8 cellular contexts compared by ENCODE assay signal in genomic region chr20:31720486-31721407, GRCh38. TPM values are rescaled to one million over a fixed set of nuclear protein-coding genes. Genes with fewer than 3 reads are reported as not detected.
DNase-seq lines count a peak whose midpoint lies in the region; ATAC-seq and TF ChIP-seq lines count a peak whose summit lies in the region.

No MANE protein-coding gene starts in this region.

- no peak for ATAC-seq in sciatic nerve

- H3K4me3 ChIP-seq in ACC112 (ENCODE audit: low read depth, low read length) = peak overlapping the region; percentile 93

- peaks cover 52% of the 10 kb centered on the region for H3K36me3 ChIP-seq in ACC112 (ENCODE audit: insufficient read depth, low read length)

- intact Hi-C loops in sciatic nerve (cut with DNase I) = loop anchor here (2.0 kb wide), 1 partner anchor 60 kb away; no protein-coding TSS in a partner anchor

- TF ChIP-seq POLR2A in GM18526 (IDR thresholded peaks at IDR 0.05; ENCODE audit: extremely low read depth, insufficient read length) = peak; percentile 14

- no peak overlapping the region for H2AFZ ChIP-seq in ACC112 (ENCODE audit: low read length, unreplicated experiment)

- peaks cover 41% of the 10 kb centered on the region for H3K4me1 ChIP-seq in ACC112 (ENCODE audit: control insufficient read depth, insufficient read depth, low read length, unreplicated experiment)

- peak; percentile 60 for DNase-seq in activated CD8-positive, alpha-beta memory T cell treated with anti-CD3 and anti-CD28 coated beads, Interleukin-2, amount 50 U/mL, for 48 hours
- DNase-seq in germinal center (ENCODE audit: low spot score) (peak; percentile 56), sciatic nerve (ENCODE audit: low spot score) (peak; percentile 12), D341Med (ENCODE audit: low spot score) (no peak), mucosa of gallbladder (ENCODE audit: low spot score) (no peak), NCI-H1092 treated with DMSO at 0.1 percent for 48 hours (lab: John Stamatoyannopoulos, UW) (no peak)

- peak overlapping the region; percentile 88 for H3K27ac ChIP-seq in ACC112 (ENCODE audit: low read depth, low read length)

- no peaks in the 10 kb centered on the region for H3K27me3 ChIP-seq in ACC112 (ENCODE audit: insufficient read depth, low read length)

- peaks cover 75% of the 10 kb centered on the region for H3K79me2 ChIP-seq in ACC112 (ENCODE audit: control insufficient read depth, insufficient read depth, low read length, unreplicated experiment)

RNA-seq across cellular contexts. Expression of gene BCL2L1, which starts 1.9 kb away (rescaled TPM):
- total RNA-seq in sciatic nerve (112 TPM), mucosa of gallbladder (191 TPM)

RNA-seq across cellular contexts. Expression of gene TPX2, which starts 18.3 kb away (rescaled TPM):
- total RNA-seq in sciatic nerve = 0.71 TPM
- 2.6 TPM for total RNA-seq in mucosa of gallbladder

Comparison
In these comparisons a context has a peak if more than half of its experiments do, and no peak if none do; other contexts are left out.
1. DNase-seq: peak in activated CD8-positive, alpha-beta memory T cell treated with anti-CD3 and anti-CD28 coated beads, Interleukin-2, amount 50 U/mL, for 48 hours (single experiment), germinal center (single experiment) and sciatic nerve (single experiment); none in D341Med (single experiment), mucosa of gallbladder (single experiment) and NCI-H1092 treated with DMSO at 0.1 percent for 48 hours (single experiment).